In the genomic region with DNA sequence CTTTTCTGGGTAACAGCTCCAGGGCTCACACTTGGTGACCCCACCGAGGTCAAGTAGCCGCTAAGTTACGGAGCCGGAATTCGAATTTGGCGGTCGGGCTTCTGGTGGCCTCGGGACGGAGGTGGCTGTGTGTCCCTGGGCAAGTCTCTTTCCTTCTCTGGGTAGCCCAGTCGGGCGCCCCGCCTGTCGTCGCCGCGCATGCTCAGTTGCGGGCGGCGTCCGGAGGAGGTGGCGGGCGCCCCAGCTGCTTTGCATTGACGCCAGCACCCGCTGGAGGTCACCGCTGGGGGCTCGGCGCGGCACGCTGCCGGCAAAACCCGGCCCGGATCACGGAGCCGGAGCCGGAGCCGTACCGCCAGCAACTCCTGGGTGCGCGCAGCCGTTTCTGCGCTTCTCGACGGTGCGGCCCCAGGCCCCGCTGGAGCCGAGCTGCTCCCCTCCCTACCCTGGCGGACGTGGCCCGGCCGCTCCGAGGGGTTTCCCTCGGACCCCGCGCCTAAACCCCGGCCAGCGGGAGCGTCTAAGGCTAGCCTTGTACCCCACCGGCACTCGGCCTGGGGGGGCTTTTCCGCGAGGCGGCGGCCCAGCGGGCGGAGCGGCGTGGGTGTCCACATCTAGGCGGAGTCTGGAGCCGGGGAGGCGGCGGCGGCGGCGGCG, we compare ENCODE assay signal across 1 cellular context.
TF ChIP-seq lines count a peak whose summit lies in the region.

No MANE protein-coding gene starts in this region.

TF ChIP-seq in HepG2, 621 proteins besides CTCF, POLR2A, EP300 and RAD21 (continued from another document and continues in another):
- TF ChIP-seq PBX2 (CRISPR knock-in tag; IDR thresholded peaks at IDR 0.05) (no peak), DNMT1 (CRISPR knock-in tag; IDR thresholded peaks at IDR 0.05) (0 out of 2 replicates have a peak, but pooled peaks have one; percentile 22), NFKBIZ (CRISPR knock-in tag; IDR thresholded peaks at IDR 0.05) (peak; percentile 86; the same call in 1 of the 2 replicates), ZSCAN31 (CRISPR knock-in tag; IDR thresholded peaks at IDR 0.05; ENCODE audit: low read depth) (peak; percentile 89), ZSCAN30 (CRISPR knock-in tag; IDR thresholded peaks at IDR 0.05) (no peak; the same call in 1 of the 2 replicates), SOX13 (IDR thresholded peaks at IDR 0.05) (no peak), SOX13 (CRISPR knock-in tag; conservative IDR thresholded peaks at IDR 0.05 in 1 of 2, IDR thresholded peaks at IDR 0.05 in 1 of 2) (peak in 1 of 2 experiments; percentile 62; a peak in 2 of 4 replicates), YEATS2 (CRISPR knock-in tag; IDR thresholded peaks at IDR 0.05; ENCODE audit: borderline replicate concordance) (no peak), HDAC1 (CRISPR knock-in tag; IDR thresholded peaks at IDR 0.05) (peak; percentile 78), SKIL (CRISPR knock-in tag; IDR thresholded peaks at IDR 0.05; ENCODE audit: borderline replicate concordance) (no peak), ARNTL (CRISPR knock-in tag; IDR thresholded peaks at IDR 0.05) (0 out of 2 replicates have a peak, but pooled peaks have one; percentile 44), ZSCAN12 (CRISPR knock-in tag; IDR thresholded peaks at IDR 0.05) (no peak), SP140L (CRISPR knock-in tag; IDR thresholded peaks at IDR 0.05; ENCODE audit: borderline replicate concordance) (no peak), NFRKB (IDR thresholded peaks at IDR 0.05) (no peak), ZNF430 (CRISPR knock-in tag; IDR thresholded peaks at IDR 0.05) (peak; percentile 90; the same call in 1 of the 2 replicates), ZFX (CRISPR knock-in tag; IDR thresholded peaks at IDR 0.05; ENCODE audit: low read depth) (peak; percentile 49), SIX1 (CRISPR knock-in tag; IDR thresholded peaks at IDR 0.05; ENCODE audit: borderline replicate concordance) (peak; percentile 39; the same call in 1 of the 2 replicates), BORCS8-MEF2B (CRISPR knock-in tag; IDR thresholded peaks at IDR 0.05) (no peak), ZNF850 (CRISPR knock-in tag; conservative IDR thresholded peaks at IDR 0.05) (peak; percentile 93), ZNF264 (CRISPR knock-in tag; IDR thresholded peaks at IDR 0.05) (0 out of 2 replicates have a peak, but pooled peaks have one; percentile 35), RFXAP (CRISPR knock-in tag; IDR thresholded peaks at IDR 0.05; ENCODE audit: borderline replicate concordance) (peak; percentile 62), ZNF280B (CRISPR knock-in tag; IDR thresholded peaks at IDR 0.05; ENCODE audit: borderline replicate concordance) (peak; percentile 57; the same call in 1 of the 2 replicates), ZBTB2 (CRISPR knock-in tag; IDR thresholded peaks at IDR 0.05; ENCODE audit: low read depth) (no peak), KDM5B (CRISPR knock-in tag; IDR thresholded peaks at IDR 0.05; ENCODE audit: borderline replicate concordance) (no peak; the same call in 1 of the 2 replicates), ZNF646 (CRISPR knock-in tag; IDR thresholded peaks at IDR 0.05) (no peak), ZNF292 (CRISPR knock-in tag; IDR thresholded peaks at IDR 0.05; ENCODE audit: borderline replicate concordance, low read depth) (no peak), ATF7-NPFF (CRISPR knock-in tag; IDR thresholded peaks at IDR 0.05; ENCODE audit: low read depth) (peak; percentile 85), ZNF891 (CRISPR knock-in tag; IDR thresholded peaks at IDR 0.05) (0 out of 2 replicates have a peak, but pooled peaks have one; percentile 22), ARID3A (IDR thresholded peaks at IDR 0.05; ENCODE audit: low read depth, low read length) (no peak), ZNF121 (CRISPR knock-in tag; IDR thresholded peaks at IDR 0.05) (peak; percentile 81; the same call in 1 of the 2 replicates), MAF1 (CRISPR knock-in tag; IDR thresholded peaks at IDR 0.05; ENCODE audit: borderline replicate concordance) (no peak; the same call in 1 of the 2 replicates), HHEX (CRISPR knock-in tag; IDR thresholded peaks at IDR 0.05) (no peak), RAD51 (IDR thresholded peaks at IDR 0.05; ENCODE audit: borderline replicate concordance) (no peak), TAF15 (IDR thresholded peaks at IDR 0.05; ENCODE audit: low read depth, low read length, poor library complexity, severe bottlenecking) (no peak), ZNF10 (CRISPR knock-in tag; IDR thresholded peaks at IDR 0.05; ENCODE audit: borderline replicate concordance, low read depth) (no peak), PAF1 (CRISPR knock-in tag; IDR thresholded peaks at IDR 0.05) (no peak), ZNF460 (CRISPR knock-in tag; IDR thresholded peaks at IDR 0.05; ENCODE audit: borderline replicate concordance) (0 out of 2 replicates have a peak, but pooled peaks have one; percentile 23), NAIF1 (CRISPR knock-in tag; IDR thresholded peaks at IDR 0.05; ENCODE audit: borderline replicate concordance) (no peak), CENPX (CRISPR knock-in tag; IDR thresholded peaks at IDR 0.05) (no peak), SMARCE1 (IDR thresholded peaks at IDR 0.05; ENCODE audit: borderline replicate concordance) (no peak), ZNF251 (CRISPR knock-in tag; IDR thresholded peaks at IDR 0.05) (no peak)
- TF ChIP-seq, protein P1, sequence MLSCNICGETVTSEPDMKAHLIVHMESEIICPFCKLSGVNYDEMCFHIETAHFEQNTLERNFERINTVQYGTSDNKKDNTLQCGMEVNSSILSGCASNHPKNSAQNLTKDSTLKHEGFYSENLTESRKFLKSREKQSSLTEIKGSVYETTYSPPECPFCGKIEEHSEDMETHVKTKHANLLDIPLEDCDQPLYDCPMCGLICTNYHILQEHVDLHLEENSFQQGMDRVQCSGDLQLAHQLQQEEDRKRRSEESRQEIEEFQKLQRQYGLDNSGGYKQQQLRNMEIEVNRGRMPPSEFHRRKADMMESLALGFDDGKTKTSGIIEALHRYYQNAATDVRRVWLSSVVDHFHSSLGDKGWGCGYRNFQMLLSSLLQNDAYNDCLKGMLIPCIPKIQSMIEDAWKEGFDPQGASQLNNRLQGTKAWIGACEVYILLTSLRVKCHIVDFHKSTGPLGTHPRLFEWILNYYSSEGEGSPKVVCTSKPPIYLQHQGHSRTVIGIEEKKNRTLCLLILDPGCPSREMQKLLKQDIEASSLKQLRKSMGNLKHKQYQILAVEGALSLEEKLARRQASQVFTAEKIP (CRISPR knock-in tag; IDR thresholded peaks at IDR 0.05; ENCODE audit: borderline replicate concordance), result no peak
- TF ChIP-seq, protein P2, sequence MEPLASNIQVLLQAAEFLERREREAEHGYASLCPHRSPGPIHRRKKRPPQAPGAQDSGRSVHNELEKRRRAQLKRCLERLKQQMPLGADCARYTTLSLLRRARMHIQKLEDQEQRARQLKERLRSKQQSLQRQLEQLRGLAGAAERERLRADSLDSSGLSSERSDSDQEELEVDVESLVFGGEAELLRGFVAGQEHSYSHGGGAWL (CRISPR knock-in tag; IDR thresholded peaks at IDR 0.05), result no peak
